Comparison of ENCODE assay signal across 9 cellular contexts in genomic region chr2:97995026-97995733, GRCh38. TPM values are rescaled to one million over a fixed set of nuclear protein-coding genes. Genes with fewer than 3 reads are reported as not detected.
DNase-seq lines count a peak whose midpoint lies in the region; ATAC-seq, FAIRE-seq and TF ChIP-seq lines count a peak whose summit lies in the region.
"Had no signal": no experiment of that assay in that cellular context is flagged by ENCODE, and none has a peak within 500 bp of the region (broad histone marks: within the 10 kb centered on the region; RNA-seq: fewer than 3 reads in every experiment).

No MANE protein-coding gene starts in this region.

- FAIRE-seq in pancreas (lab: Jason Lieb, UNC): no peak
- FAIRE-seq: TTC549 had no signal

- peak overlapping the region; percentile 96 for H3K27ac Mint-ChIP-seq in type B pancreatic cell

- intact Hi-C loops in pancreas (cut with DNase I): no loop called here

- peak overlapping the region; percentile 99 for H3K4me3 Mint-ChIP-seq in type B pancreatic cell

- H3K27me3 ChIP-seq in BLaER1 treated with 17β-estradiol and CSF1 and Interleukin-3, amounts not matched to agents 10 nM and 100 nM: no peaks in the 10 kb centered on the region
- H3K27me3 ChIP-seq in Peyer's patch (no peaks in the 10 kb centered on the region), pancreas (no peaks in the 10 kb centered on the region)

- DNase-seq in Peyer's patch: peak in 2 of 3 donors; percentile 64 to 83
- peak; percentile 28 for DNase-seq in activated T-helper 9 cell treated with anti-CD3 and anti-CD28 coated beads, Interleukin-2, amount 50 U/mL, for 16 hours (ENCODE audit: low read depth)
- DNase-seq in germinal center (ENCODE audit: low spot score): peak; percentile 79
- peak in 4 of 6 donors; percentile 47 to 80 (median 58) for DNase-seq in pancreas
- DNase-seq in type B pancreatic cell (ENCODE audit: extremely low spot score, unreplicated experiment): peak; percentile 78

- H3K9me3 ChIP-seq in BLaER1 treated with 17β-estradiol and CSF1 and Interleukin-3, amounts not matched to agents 10 nM and 100 nM (replicated peaks in 1 of 11): no peaks in the 10 kb centered on the region
- H3K9me3 ChIP-seq in Peyer's patch (no peaks in the 10 kb centered on the region), pancreas (no peaks in the 10 kb centered on the region)

- H3K27ac ChIP-seq in BLaER1 treated with 17β-estradiol and CSF1 and Interleukin-3, amounts not matched to agents 10 nM and 100 nM: peak overlapping the region; percentile 91 to 99 (median 97)
- H3K27ac ChIP-seq in Peyer's patch (peak overlapping the region; percentile 94 to 99 (median 96)), pancreas (peak overlapping the region; percentile 73 to 96 (median 90))

- H3K27me3 Mint-ChIP-seq in type B pancreatic cell: no peaks in the 10 kb centered on the region

- no peaks in the 10 kb centered on the region for H3K36me3 ChIP-seq in BLaER1 treated with 17β-estradiol and CSF1 and Interleukin-3, amounts not matched to agents 10 nM and 100 nM
- no peaks in the 10 kb centered on the region for H3K36me3 ChIP-seq in Peyer's patch
- H3K36me3 ChIP-seq in pancreas: no peaks in the 10 kb centered on the region

- TF ChIP-seq CTCF in Peyer's patch (IDR thresholded peaks at IDR 0.05): no peak
- no peak for TF ChIP-seq CTCF in pancreas (IDR thresholded peaks at IDR 0.05)
- TF ChIP-seq CTCF in type B pancreatic cell (conservative IDR thresholded peaks at IDR 0.05): no peak

- no peaks in the 10 kb centered on the region for H3K36me3 Mint-ChIP-seq in type B pancreatic cell

- 0% methylated on average over 44 to 81 of the region's 81 CpGs for WGBS in pancreas, 2 donors

- ATAC-seq in HG03342 (IDR thresholded peaks at IDR 0.05; ENCODE audit: unreplicated experiment) (peak; percentile 34), pancreas (peak; percentile 40 to 72 (median 57))

- peaks cover 21 to 40% (median 27%) of the 10 kb centered on the region in 10 experiments for H3K4me1 ChIP-seq in BLaER1 treated with 17β-estradiol and CSF1 and Interleukin-3, amounts not matched to agents 10 nM and 100 nM
- H3K4me1 ChIP-seq in Peyer's patch (peaks cover 0 to 19% (median 2%) of the 10 kb centered on the region in 4 donors), pancreas (peaks cover 5 to 28% (median 9%) of the 10 kb centered on the region in 3 donors)

- peaks cover 20 to 47% (median 42%) of the 10 kb centered on the region in 11 experiments; a peak in 21 of 22 replicates for H4K20me1 ChIP-seq in BLaER1 treated with 17β-estradiol and CSF1 and Interleukin-3, amounts not matched to agents 10 nM and 100 nM

- H3K4me2 ChIP-seq in BLaER1 treated with 17β-estradiol and CSF1 and Interleukin-3, amounts not matched to agents 10 nM and 100 nM: peak overlapping the region; percentile 77 to 91 (median 88)

- H3K4me3 ChIP-seq in BLaER1 treated with 17β-estradiol and CSF1 and Interleukin-3, amounts not matched to agents 10 nM and 100 nM: peak overlapping the region; percentile 85 to 95 (median 89)
- H3K4me3 ChIP-seq in Peyer's patch (peak overlapping the region; percentile 79 to 98 (median 94)), pancreas (peak overlapping the region; percentile 56 to 97 (median 82))

- H3K9ac ChIP-seq in BLaER1 treated with 17β-estradiol and CSF1 and Interleukin-3, amounts not matched to agents 10 nM and 100 nM: peak overlapping the region; percentile 96 to 99 (median 97)

- H3K4me1 Mint-ChIP-seq in type B pancreatic cell (ENCODE audit: unreplicated experiment): peaks cover 38% of the 10 kb centered on the region

- TF ChIP-seq POLR2A in GM19193 (IDR thresholded peaks at IDR 0.05; ENCODE audit: extremely low read depth, insufficient read depth, insufficient read length) (peak; percentile 60), Peyer's patch (IDR thresholded peaks at IDR 0.05) (no peak)

- H3K9me3 Mint-ChIP-seq in type B pancreatic cell: no peaks in the 10 kb centered on the region

RNA-seq across cellular contexts. Expression of gene TMEM131, which starts 0.6 kb away (rescaled TPM):
- total RNA-seq in Peyer's patch: 10 to 100 TPM; 64.6 to 86.3 (median 74.5) TPM
- total RNA-seq in pancreas: 10 to 100 TPM; 15.5 to 26.5 (median 21.4) TPM
- polyA plus RNA-seq in pancreas: 10 to 100 TPM in 1 of 2 donors, 1 to 10 TPM in 1; 8.1 to 11.0 TPM
- 34.8 and 41.3 TPM in 2 replicates for total RNA-seq in type B pancreatic cell (ENCODE audit: low replicate concordance)

Comparison
In these comparisons a context has a peak if more than half of its experiments do, and no peak if none do; other contexts are left out.
1. Peak in every context shown above with its lines: DNase-seq, ATAC-seq, H3K4me3 ChIP-seq and H3K27ac ChIP-seq.
2. DNase-seq: peak in every context shown above with its lines; median percentile 79 in germinal center; 78 in type B pancreatic cell; 74 in Peyer's patch; 58 in pancreas; 28 in activated T-helper 9 cell treated with anti-CD3 and anti-CD28 coated beads, Interleukin-2, amount 50 U/mL, for 16 hours.